In the genomic region with DNA sequence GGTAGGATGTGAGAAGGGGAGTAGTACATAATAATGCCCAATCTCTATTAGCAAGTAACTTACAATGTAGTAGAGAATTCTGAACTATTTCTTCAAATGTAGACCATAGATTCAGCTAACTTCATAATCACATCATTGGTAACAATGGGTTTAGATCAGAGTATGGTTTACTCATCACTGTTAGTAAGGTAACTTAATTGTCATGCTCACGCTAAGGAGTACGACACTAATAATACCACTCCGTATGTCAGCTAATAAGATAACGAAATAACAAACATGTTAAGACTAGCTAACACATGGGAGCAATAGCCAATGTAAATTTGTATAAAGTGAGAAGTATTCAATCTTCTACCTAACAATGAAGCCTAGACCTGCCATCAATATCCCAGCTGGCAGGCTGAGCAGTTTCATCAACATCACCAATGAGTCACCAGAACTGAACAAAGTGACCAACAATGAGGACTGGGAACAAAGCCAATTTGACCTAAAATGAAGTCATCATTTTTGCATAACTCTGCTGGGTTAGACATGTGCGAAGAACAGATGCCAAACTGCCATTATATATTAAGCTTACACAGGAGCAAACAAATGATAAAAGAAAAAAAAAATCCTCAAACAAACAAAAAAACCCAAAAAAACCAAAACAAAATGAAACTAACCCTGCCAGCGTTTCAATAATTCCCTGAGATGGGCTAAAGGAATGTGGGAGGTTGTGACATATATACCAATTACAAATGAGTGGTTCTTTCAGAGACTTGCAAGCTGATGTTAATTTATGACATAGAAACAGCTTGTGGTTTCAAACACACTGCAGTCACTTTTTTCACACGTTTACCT, we compare ENCODE assay signal across 8 cellular contexts. TPM values are rescaled to one million over a fixed set of nuclear protein-coding genes. Genes with fewer than 3 reads are reported as not detected.
DNase-seq lines count a peak whose midpoint lies in the region; ATAC-seq and TF ChIP-seq lines count a peak whose summit lies in the region.

No MANE protein-coding gene starts in this region.

- no peaks in the 10 kb centered on the region for H3K9me3 Mint-ChIP-seq in natural killer cell treated with Interleukin-12 subunit alpha and Interleukin-12 subunit beta and Interleukin-15 and Interleukin-18, amount 100 ng/mL, for 72 hours

- no peak for TF ChIP-seq CTCF in epithelial cell of esophagus (IDR thresholded peaks at IDR 0.05; ENCODE audit: insufficient read depth, low read depth, low read length, missing control alignments)

- no peaks in the 10 kb centered on the region for H3K27me3 Mint-ChIP-seq in natural killer cell treated with Interleukin-12 subunit alpha and Interleukin-12 subunit beta and Interleukin-15 and Interleukin-18, amount 100 ng/mL, for 72 hours

- H3K4me1 Mint-ChIP-seq in natural killer cell treated with Interleukin-12 subunit alpha and Interleukin-12 subunit beta and Interleukin-15 and Interleukin-18, amount 100 ng/mL, for 72 hours (ENCODE audit: low read depth in 2 of 2), result peaks cover 10 to 19% of the 10 kb centered on the region in 2 donors

- H3K4me3 Mint-ChIP-seq in natural killer cell treated with Interleukin-12 subunit alpha and Interleukin-12 subunit beta and Interleukin-15 and Interleukin-18, amount 100 ng/mL, for 72 hours, result peak overlapping the region; percentile 71

- peak; percentile 64 for ATAC-seq in GM21529 (IDR thresholded peaks at IDR 0.05; ENCODE audit: unreplicated experiment)
- ATAC-seq in natural killer cell treated with Interleukin-12 subunit alpha and Interleukin-12 subunit beta and Interleukin-15 and Interleukin-18, amount 100 ng/mL, for 72 hours, result peak; percentile 64 to 70

- peaks cover 5% of the 10 kb centered on the region for H3K36me3 Mint-ChIP-seq in natural killer cell treated with Interleukin-12 subunit alpha and Interleukin-12 subunit beta and Interleukin-15 and Interleukin-18, amount 100 ng/mL, for 72 hours

- peak overlapping the region; percentile 0 to 72 for H3K27ac Mint-ChIP-seq in natural killer cell treated with Interleukin-12 subunit alpha and Interleukin-12 subunit beta and Interleukin-15 and Interleukin-18, amount 100 ng/mL, for 72 hours

- DNase-seq in EL, result peak; percentile 96
- DNase-seq in HT1080 (ENCODE audit: low read depth), result peak; percentile 92
- DNase-seq in RKO (ENCODE audit: low spot score), result peak; percentile 95
- DNase-seq in epithelial cell of esophagus (ENCODE audit: low read depth), result peak; percentile 99
- DNase-seq in natural killer cell treated with Interleukin-12 subunit alpha and Interleukin-12 subunit beta and Interleukin-15 and Interleukin-18, amount 100 ng/mL, for 72 hours (ENCODE audit: low spot score), result no peak
- no peak for DNase-seq in OCI-M2 (lab: John Stamatoyannopoulos, UW; ENCODE audit: unreplicated experiment)
- DNase-seq in activated effector memory CD4-positive, alpha-beta T cell treated with anti-CD3 and anti-CD28 coated beads, Interleukin-2, amount 50 U/mL, for 16 hours, result no peak

- no peak overlapping the region for H3K4me3 ChIP-seq in epithelial cell of esophagus (ENCODE audit: low read length)

RNA-seq across cellular contexts. Expression of gene CCDC141, which starts 56.6 kb away (rescaled TPM):
- not detected in 2 replicates for total RNA-seq in HT1080 (2014; rRNA removed; shearing (Covaris generic))
- 0.01 TPM in 1 of 2 replicates, not detected in the other for polyA plus RNA-seq in HT1080 (2015; cell fraction: cytosol; rRNA removed)
- not detected in 2 replicates for polyA plus RNA-seq in HT1080 (2015; cell fraction: nucleus; rRNA removed)
- total RNA-seq in natural killer cell treated with Interleukin-12 subunit alpha and Interleukin-12 subunit beta and Interleukin-15 and Interleukin-18, amount 100 ng/mL, for 72 hours, result 1 to 10 TPM in 1 of 2 donors, under 1 TPM in 1; 0.24 to 1.2 TPM

Comparison
In these comparisons a context has a peak if more than half of its experiments do, and no peak if none do; other contexts are left out.
1. DNase-seq: peak in EL (single experiment), HT1080 (single experiment), RKO (single experiment) and epithelial cell of esophagus (single experiment); none in natural killer cell treated with Interleukin-12 subunit alpha and Interleukin-12 subunit beta and Interleukin-15 and Interleukin-18, amount 100 ng/mL, for 72 hours (single experiment), OCI-M2 (single experiment) and activated effector memory CD4-positive, alpha-beta T cell treated with anti-CD3 and anti-CD28 coated beads, Interleukin-2, amount 50 U/mL, for 16 hours (single experiment).